7 cellular contexts compared by ENCODE assay signal in the genomic region with DNA sequence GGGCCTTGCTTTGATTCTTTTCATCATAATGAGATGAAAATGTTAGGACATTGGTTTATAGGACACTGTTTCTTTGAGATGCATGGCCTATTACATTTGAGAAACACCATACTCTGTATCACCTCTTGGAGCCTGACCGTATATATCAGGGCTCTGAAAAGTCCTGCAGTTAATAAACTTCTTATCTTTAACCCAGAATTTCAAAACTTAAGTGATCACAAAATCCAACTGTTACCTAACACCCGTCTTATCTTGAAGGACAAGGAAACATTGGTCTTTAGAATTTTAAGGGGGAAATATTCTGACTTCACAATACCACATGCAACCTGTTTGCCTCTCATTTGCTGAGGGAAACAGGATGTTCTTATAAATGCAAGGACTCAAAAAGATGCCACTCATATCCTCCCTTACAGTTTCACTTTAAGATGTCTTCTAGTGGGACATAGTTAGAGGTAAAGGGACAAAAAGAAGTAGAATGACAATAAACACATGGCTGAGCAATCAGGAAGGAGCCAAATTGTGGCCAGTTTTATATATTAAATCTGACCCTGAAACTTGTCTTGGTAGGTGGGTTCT.
A peak's percentile ranks its signal among the peaks of the same experiment; 100 is the strongest.
DNase-seq lines count a peak whose midpoint lies in the region; ATAC-seq and TF ChIP-seq lines count a peak whose summit lies in the region.

No MANE protein-coding gene starts in this region.

- no peaks in the 10 kb centered on the region for H3K9me2 ChIP-seq in GM23248 (ENCODE audit: insufficient read depth)

- in situ Hi-C loops in GM23248 (cut with MboI) = no loop called here

- no peak for TF ChIP-seq POLR2A in stomach (IDR thresholded peaks at IDR 0.05)

- no peak for TF ChIP-seq EP300 in stomach (IDR thresholded peaks at IDR 0.05)

- H2AFZ ChIP-seq in GM23248 = no peak overlapping the region

- peaks cover 18% of the 10 kb centered on the region for H3F3A ChIP-seq in GM23248 (ENCODE audit: insufficient read depth)

- H3K79me2 ChIP-seq in GM23248 (ENCODE audit: insufficient read depth) = peaks cover 46% of the 10 kb centered on the region

- H3K36me3 ChIP-seq in stomach (peaks cover 0 to 20% (median 9%) of the 10 kb centered on the region in 4 donors), GM23248 (ENCODE audit: low read depth) (peaks cover under 1% of the 10 kb centered on the region; the same call in 1 of the 2 replicates)

- TF ChIP-seq CTCF in stomach (IDR thresholded peaks at IDR 0.05) (no peak), progenitor cell of endocrine pancreas (IDR thresholded peaks at IDR 0.05; ENCODE audit: unreplicated experiment) (no peak)

- peaks cover 49 to 69% (median 59%) of the 10 kb centered on the region in 4 donors for H3K4me1 ChIP-seq in stomach
- peaks cover 20% of the 10 kb centered on the region for H3K4me1 ChIP-seq in GM23248 (ENCODE audit: insufficient read depth)

- H3K27me3 ChIP-seq in stomach (no peaks in the 10 kb centered on the region), GM23248 (replicated peaks; ENCODE audit: insufficient read depth) (no peaks in the 10 kb centered on the region)

- peaks cover 3% of the 10 kb centered on the region for H3K4me1 Mint-ChIP-seq in progenitor cell of endocrine pancreas (ENCODE audit: low read depth)

- H3K9me3 Mint-ChIP-seq in progenitor cell of endocrine pancreas (ENCODE audit: low read depth) = no peaks in the 10 kb centered on the region

- no peak overlapping the region for H3K4me3 ChIP-seq in stomach
- H3K4me3 ChIP-seq in GM23248 = no peak overlapping the region

- no peak overlapping the region for H3K27ac Mint-ChIP-seq in progenitor cell of endocrine pancreas

- peak overlapping the region; percentile 72 for H3K27ac ChIP-seq in caudate nucleus (ENCODE audit: low read depth, low read length)
- H3K27ac ChIP-seq in stomach = peak overlapping the region; percentile 61 to 86 (median 72)
- H3K27ac ChIP-seq in GM23248 = no peak overlapping the region

- no peak overlapping the region for H3K4me3 Mint-ChIP-seq in progenitor cell of endocrine pancreas (ENCODE audit: low read depth)

- H3K36me3 Mint-ChIP-seq in progenitor cell of endocrine pancreas (ENCODE audit: insufficient read depth) = peaks cover 5% of the 10 kb centered on the region

- no peak overlapping the region for H3K9ac ChIP-seq in GM23248

- no peaks in the 10 kb centered on the region for H3K27me3 Mint-ChIP-seq in progenitor cell of endocrine pancreas

- DNase-seq in caudate nucleus (lab: John Stamatoyannopoulos, UW) (no peak), stomach (no peak), GM23248 (no peak), posterior cingulate gyrus (no peak), progenitor cell of endocrine pancreas (ENCODE audit: low spot score, unreplicated experiment) (no peak)

- H3K9me3 ChIP-seq in stomach (no peaks in the 10 kb centered on the region), GM23248 (ENCODE audit: low read depth) (no peaks in the 10 kb centered on the region)

- WGBS in stomach, 5 donors = 24 to 54% (median 43%) methylated on average over 2 of the region's 2 CpGs
- 95 to 97% methylated on average over 2 of the region's 2 CpGs for WGBS in GM23248 (ENCODE audit: low coverage in 1 of 2, low lambda C conversion rate in 2 of 2, missing lambda C conversion rate in 2 of 2), 2 experiments

- H4K20me1 ChIP-seq in GM23248 (ENCODE audit: insufficient read depth) = no peaks in the 10 kb centered on the region

- ATAC-seq in GM19372 (IDR thresholded peaks at IDR 0.05; ENCODE audit: low read depth, unreplicated experiment) = peak; percentile 22
- peak; percentile 20 for ATAC-seq in HG03108 (IDR thresholded peaks at IDR 0.05; ENCODE audit: unreplicated experiment)

- intact Hi-C loops in stomach (cut with DNase I; ENCODE audit: low total_unique reads) (no loop called here), posterior cingulate gyrus (cut with DNase I) (loop anchor here (10.0 kb wide), 1 partner anchor 113 kb away; no protein-coding TSS in a partner anchor)

- H3K4me2 ChIP-seq in GM23248 (ENCODE audit: unreplicated experiment) = no peak overlapping the region
